In the genomic region with DNA sequence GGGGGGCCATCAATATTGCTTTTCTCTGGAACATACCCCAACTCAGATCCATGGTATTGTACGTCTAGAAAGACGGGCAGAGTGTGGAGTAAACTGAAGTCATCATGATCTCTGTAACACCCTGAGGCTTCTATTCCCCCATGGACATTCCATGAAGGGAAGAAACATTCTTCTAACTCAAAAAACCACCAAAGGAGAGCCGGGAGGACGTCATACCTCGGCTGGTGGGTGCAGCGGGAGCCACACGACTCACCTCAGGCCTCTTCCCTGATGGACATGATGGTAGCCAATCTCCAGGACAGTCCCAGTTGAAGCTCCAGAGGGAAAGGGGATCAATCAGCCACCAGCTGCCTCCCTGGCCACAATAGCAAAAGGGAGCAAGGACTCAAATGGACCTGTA, we compare ENCODE assay signal across 12 cellular contexts.
A peak's percentile ranks its signal among the peaks of the same experiment; 100 is the strongest.
DNase-seq lines count a peak whose midpoint lies in the region; ATAC-seq, FAIRE-seq and TF ChIP-seq lines count a peak whose summit lies in the region.
"Had no signal": no experiment of that assay in that cellular context is flagged by ENCODE, and none has a peak within 500 bp of the region (broad histone marks: within the 10 kb centered on the region; RNA-seq: fewer than 3 reads in every experiment).

No MANE protein-coding gene starts in this region.

- no peaks in the 10 kb centered on the region for H3K36me3 ChIP-seq in HepG2 (replicated peaks in 1 of 2; ENCODE audit: control insufficient read depth in 1 of 2, insufficient read depth in 2 of 2, low read length in 2 of 2)
- no peaks in the 10 kb centered on the region for H3K36me3 ChIP-seq in right lobe of liver
- no peaks in the 10 kb centered on the region for H3K36me3 ChIP-seq in neuronal stem cell (replicated peaks in 1 of 2; ENCODE audit: control insufficient read depth in 2 of 2, insufficient read depth in 2 of 2, low read length in 2 of 2)
- no peaks in the 10 kb centered on the region for H3K36me3 ChIP-seq in smooth muscle cell (ENCODE audit: low read depth)
- H3K36me3 ChIP-seq in SK-N-SH (replicated peaks in 1 of 2; ENCODE audit: control insufficient read depth in 1 of 2, insufficient read depth in 2 of 2, low read length in 1 of 2) = no peaks in the 10 kb centered on the region

- no peak overlapping the region for H4K8ac ChIP-seq in neuronal stem cell (ENCODE audit: low read depth, low read length)

- no peaks in the 10 kb centered on the region for H3K9me2 ChIP-seq in SK-N-SH

- intact Hi-C loops in HepG2 (cut with micrococcal nuclease; ENCODE audit: unreplicated experiment) (no loop called here), right lobe of liver (cut with DNase I) (no loop called here)

- no peak overlapping the region for H4K91ac ChIP-seq in neuronal stem cell (ENCODE audit: low read depth, low read length, poor library complexity)

- H3K79me2 ChIP-seq in HepG2 (ENCODE audit: insufficient read depth, low read length) (no peaks in the 10 kb centered on the region), smooth muscle cell (ENCODE audit: low read depth) (no peaks in the 10 kb centered on the region), SK-N-SH (ENCODE audit: insufficient read depth) (no peaks in the 10 kb centered on the region)

- no peak for FAIRE-seq in HepG2 (lab: Jason Lieb, UNC)

- H2BK12ac ChIP-seq in neuronal stem cell (ENCODE audit: low read length) = no peak overlapping the region

- H2AK5ac ChIP-seq in neuronal stem cell (ENCODE audit: low read depth, low read length) = no peak overlapping the region

- H3K4ac ChIP-seq in neuronal stem cell (ENCODE audit: low read length) = no peak overlapping the region

- no peaks in the 10 kb centered on the region for H4K20me1 ChIP-seq in HepG2 (ENCODE audit: insufficient read depth, low read length)
- no peaks in the 10 kb centered on the region for H4K20me1 ChIP-seq in smooth muscle cell (ENCODE audit: low read depth)
- H4K20me1 ChIP-seq in SK-N-SH (ENCODE audit: insufficient read depth) = no peaks in the 10 kb centered on the region

- CTCF ChIA-PET in HepG2 (lab: Yijun Ruan, JAX; ENCODE audit: low intra/inter-chr PET ratio, low total read pairs) (no interaction called here), SK-N-SH (lab: Yijun Ruan, JAX) (no interaction called here)

- H3K4me2 ChIP-seq in HepG2 (ENCODE audit: low read depth, low read length) (no peak overlapping the region), neuronal stem cell (ENCODE audit: insufficient read depth, low read length, poor library complexity, severe bottlenecking) (no peak overlapping the region), smooth muscle cell (peak overlapping the region; percentile 0), SK-N-SH (no peak overlapping the region)

- no peak overlapping the region for H2BK15ac ChIP-seq in neuronal stem cell (ENCODE audit: low read length)

- WGBS in HepG2 (ENCODE audit: low lambda C conversion rate) = 91% methylated on average over 7 of the region's 7 CpGs
- 91% methylated on average over 7 of the region's 7 CpGs for WGBS in right lobe of liver (ENCODE audit: insufficient coverage, low coverage, low lambda C conversion rate, missing lambda C conversion rate)
- WGBS in neuronal stem cell (ENCODE audit: extremely low coverage in 2 of 2, insufficient read length in 2 of 2, insufficient replicate concordance in 1 of 2), 2 donors = no CpG with 5 or more reads among the region's 7 CpGs
- 38% methylated on average over 7 of the region's 7 CpGs for WGBS in smooth muscle cell (ENCODE audit: low lambda C conversion rate)
- 95% methylated on average over 7 of the region's 7 CpGs for WGBS in SK-N-SH (ENCODE audit: low lambda C conversion rate)

- peaks cover 29% of the 10 kb centered on the region for H3K4me1 ChIP-seq in HepG2 (ENCODE audit: insufficient read depth, low read length)
- no peaks in the 10 kb centered on the region for H3K4me1 ChIP-seq in right lobe of liver
- peaks cover 1 to 11% of the 10 kb centered on the region in 2 donors for H3K4me1 ChIP-seq in neuronal stem cell (ENCODE audit: control insufficient read depth in 2 of 2, insufficient read depth in 1 of 2, low read depth in 1 of 2, low read length in 2 of 2)
- H3K4me1 ChIP-seq in smooth muscle cell (ENCODE audit: low read depth) = peaks cover 8% of the 10 kb centered on the region
- H3K4me1 ChIP-seq in SK-N-SH (ENCODE audit: control insufficient read depth in 1 of 2, insufficient read depth in 2 of 2, low read depth in 1 of 2, low read length in 1 of 2) = peaks cover 0 to 18% of the 10 kb centered on the region in 2 experiments; a peak in 1 of 4 replicates

- H2AFZ ChIP-seq in HepG2 (ENCODE audit: low read length) = peak overlapping the region; percentile 22
- H2AFZ ChIP-seq in neuronal stem cell (ENCODE audit: low read length) = no peak overlapping the region
- no peak overlapping the region for H2AFZ ChIP-seq in smooth muscle cell (ENCODE audit: low read depth)
- no peak overlapping the region for H2AFZ ChIP-seq in SK-N-SH (ENCODE audit: low read depth)

- TF ChIP-seq EP300 in HepG2 (IDR thresholded peaks at IDR 0.05; ENCODE audit: low read depth in 2 of 2, low read length in 2 of 2) (no peak), HepG2 (CRISPR knock-in tag; IDR thresholded peaks at IDR 0.05; ENCODE audit: borderline replicate concordance) (no peak), SK-N-SH (IDR thresholded peaks at IDR 0.05; ENCODE audit: borderline replicate concordance in 1 of 2, low read depth in 1 of 2, low read length in 1 of 2) (no peak)

- POLR2A ChIA-PET in HepG2 (lab: Yijun Ruan, JAX) = interaction anchor here (0.8 kb wide), 1 partner anchor 9 kb away, joined by 3 read pairs; no protein-coding TSS in a partner anchor
- POLR2A ChIA-PET in SK-N-SH (lab: Yijun Ruan, JAX) = no interaction called here

- H3K4me3 ChIP-seq in HepG2 (replicated peaks in 1 of 3; ENCODE audit: insufficient read depth in 1 of 3, low read depth in 2 of 3, low read length in 3 of 3) (no peak overlapping the region), right lobe of liver (no peak overlapping the region), neuronal stem cell (ENCODE audit: low read length in 2 of 2) (no peak overlapping the region), smooth muscle cell (no peak overlapping the region), SK-N-SH (ENCODE audit: low read depth in 2 of 2, low read length in 1 of 2) (no peak overlapping the region)

- H2BK5ac ChIP-seq in neuronal stem cell (ENCODE audit: low read length) = no peak overlapping the region

- no peak overlapping the region for H3K14ac ChIP-seq in neuronal stem cell (ENCODE audit: low read length)

- H3K9me3 ChIP-seq in HepG2 (ENCODE audit: low read length) (no peaks in the 10 kb centered on the region), right lobe of liver (no peaks in the 10 kb centered on the region), neuronal stem cell (replicated peaks in 1 of 2; ENCODE audit: control insufficient read depth in 2 of 2, insufficient read depth in 1 of 2, low read depth in 1 of 2, low read length in 2 of 2) (no peaks in the 10 kb centered on the region), smooth muscle cell (replicated peaks; ENCODE audit: low read depth) (no peaks in the 10 kb centered on the region), SK-N-SH (no peaks in the 10 kb centered on the region)

- H3K27me3 ChIP-seq in HepG2 (ENCODE audit: control insufficient read depth in 1 of 2, insufficient read depth in 2 of 2, low read length in 2 of 2) (no peaks in the 10 kb centered on the region), right lobe of liver (no peaks in the 10 kb centered on the region), neuronal stem cell (ENCODE audit: control insufficient read depth in 3 of 3, insufficient read depth in 3 of 3, low read depth in 1 of 3, low read length in 3 of 3) (peaks cover 0 to 4% (median 0%) of the 10 kb centered on the region in 3 experiments), smooth muscle cell (ENCODE audit: low read depth) (no peaks in the 10 kb centered on the region), SK-N-SH (ENCODE audit: insufficient read depth) (no peaks in the 10 kb centered on the region)

- no peak overlapping the region for H2BK120ac ChIP-seq in neuronal stem cell (ENCODE audit: low read depth, low read length)

- H3K9ac ChIP-seq in HepG2 (ENCODE audit: insufficient read depth, low read depth, low read length) (no peak overlapping the region), neuronal stem cell (ENCODE audit: low read depth, low read length, poor library complexity) (no peak overlapping the region), smooth muscle cell (ENCODE audit: low read depth) (peak overlapping the region; percentile 36), SK-N-SH (no peak overlapping the region)

- in situ Hi-C loops in HepG2 (cut with HindIII; ENCODE audit: extremely low pct_ligation_motif_present, low pct_unique_long_range_greater_than_20kb) = no loop called here

- TF ChIP-seq RAD21 in HepG2 (CRISPR knock-in tag; IDR thresholded peaks at IDR 0.05) (no peak), SK-N-SH (IDR thresholded peaks at IDR 0.05; ENCODE audit: low read length) (no peak)

- peak overlapping the region; percentile 39 for H3K18ac ChIP-seq in neuronal stem cell (ENCODE audit: low read length)

- no peak for TF ChIP-seq POLR2A in HepG2 (IDR thresholded peaks at IDR 0.05; ENCODE audit: insufficient read depth in 1 of 2, low read depth in 2 of 2, low read length in 2 of 2)
- no peak for TF ChIP-seq POLR2A in right lobe of liver (IDR thresholded peaks at IDR 0.05)

- no peak overlapping the region for H3K23ac ChIP-seq in neuronal stem cell (ENCODE audit: low read depth, low read length, poor library complexity)

- ATAC-seq in HepG2 = peak; percentile 31; the same call in 1 of the 3 replicates
- ATAC-seq in right lobe of liver = no peak

- H3F3A ChIP-seq in smooth muscle cell (ENCODE audit: low read depth) (peaks cover 9% of the 10 kb centered on the region), SK-N-SH (replicated peaks; ENCODE audit: insufficient read depth) (peaks cover 11% of the 10 kb centered on the region)

- DNase-seq in HepG2 (ENCODE audit: low spot score) (no peak), right lobe of liver (no peak), islet precursor cell (peak; percentile 72), neuronal stem cell (ENCODE audit: low spot score) (no peak), smooth muscle cell (lab: John Stamatoyannopoulos, UW; ENCODE audit: unreplicated experiment) (no peak), NCI-H2081 treated with DMSO at 0.1 percent for 48 hours (lab: John Stamatoyannopoulos, UW) (no peak), GM19240 (ENCODE audit: insufficient read length, low spot score) (no peak), SK-N-SH (no peak)
- DNase-seq: Caco-2; CD8-positive, alpha-beta memory T cell; H7 had no signal

- H3K79me1 ChIP-seq in neuronal stem cell (ENCODE audit: low read depth, low read length) = peaks cover 2% of the 10 kb centered on the region

- BruUV-seq in HepG2 (replicated peaks; lab: Mats Ljungman, UMichigan) = no TSS peak

- H3K27ac ChIP-seq in HepG2 (ENCODE audit: extremely low read length, insufficient read depth, low read length) = no peak overlapping the region
- no peak overlapping the region for H3K27ac ChIP-seq in right lobe of liver
- no peak overlapping the region for H3K27ac ChIP-seq in neuronal stem cell (replicated peaks; ENCODE audit: low read length)
- peak overlapping the region; percentile 98 for H3K27ac ChIP-seq in smooth muscle cell (ENCODE audit: low read depth)
- no peak overlapping the region for H3K27ac ChIP-seq in SK-N-SH (ENCODE audit: low read depth in 2 of 2, low read length in 1 of 2)
- H3K27ac ChIP-seq: 22Rv1 had no signal

- TF ChIP-seq CTCF in HepG2 (CRISPR knock-in tag; IDR thresholded peaks at IDR 0.05) (no peak), right lobe of liver (IDR thresholded peaks at IDR 0.05) (no peak), smooth muscle cell (IDR thresholded peaks at IDR 0.05; ENCODE audit: borderline replicate concordance, insufficient read depth, poor library complexity, severe bottlenecking) (no peak), SK-N-SH (IDR thresholded peaks at IDR 0.05) (no peak)
